ENCODE assay signal across 8 cellular contexts in genomic region chr3:9397331-9397910, GRCh38. TPM values are rescaled to one million over a fixed set of nuclear protein-coding genes. Genes with fewer than 3 reads are reported as not detected.
A peak's percentile ranks its signal among the peaks of the same experiment; 100 is the strongest.
DNase-seq lines count a peak whose midpoint lies in the region; TF ChIP-seq lines count a peak whose summit lies in the region.

A gene with protein sequence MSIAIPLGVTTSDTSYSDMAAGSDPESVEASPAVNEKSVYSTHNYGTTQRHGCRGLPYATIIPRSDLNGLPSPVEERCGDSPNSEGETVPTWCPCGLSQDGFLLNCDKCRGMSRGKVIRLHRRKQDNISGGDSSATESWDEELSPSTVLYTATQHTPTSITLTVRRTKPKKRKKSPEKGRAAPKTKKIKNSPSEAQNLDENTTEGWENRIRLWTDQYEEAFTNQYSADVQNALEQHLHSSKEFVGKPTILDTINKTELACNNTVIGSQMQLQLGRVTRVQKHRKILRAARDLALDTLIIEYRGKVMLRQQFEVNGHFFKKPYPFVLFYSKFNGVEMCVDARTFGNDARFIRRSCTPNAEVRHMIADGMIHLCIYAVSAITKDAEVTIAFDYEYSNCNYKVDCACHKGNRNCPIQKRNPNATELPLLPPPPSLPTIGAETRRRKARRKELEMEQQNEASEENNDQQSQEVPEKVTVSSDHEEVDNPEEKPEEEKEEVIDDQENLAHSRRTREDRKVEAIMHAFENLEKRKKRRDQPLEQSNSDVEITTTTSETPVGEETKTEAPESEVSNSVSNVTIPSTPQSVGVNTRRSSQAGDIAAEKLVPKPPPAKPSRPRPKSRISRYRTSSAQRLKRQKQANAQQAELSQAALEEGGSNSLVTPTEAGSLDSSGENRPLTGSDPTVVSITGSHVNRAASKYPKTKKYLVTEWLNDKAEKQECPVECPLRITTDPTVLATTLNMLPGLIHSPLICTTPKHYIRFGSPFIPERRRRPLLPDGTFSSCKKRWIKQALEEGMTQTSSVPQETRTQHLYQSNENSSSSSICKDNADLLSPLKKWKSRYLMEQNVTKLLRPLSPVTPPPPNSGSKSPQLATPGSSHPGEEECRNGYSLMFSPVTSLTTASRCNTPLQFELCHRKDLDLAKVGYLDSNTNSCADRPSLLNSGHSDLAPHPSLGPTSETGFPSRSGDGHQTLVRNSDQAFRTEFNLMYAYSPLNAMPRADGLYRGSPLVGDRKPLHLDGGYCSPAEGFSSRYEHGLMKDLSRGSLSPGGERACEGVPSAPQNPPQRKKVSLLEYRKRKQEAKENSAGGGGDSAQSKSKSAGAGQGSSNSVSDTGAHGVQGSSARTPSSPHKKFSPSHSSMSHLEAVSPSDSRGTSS (N-terminal part only) (plus strand): TSS chr3:9397615. CDS start chr3:9428939, 31,324 bp downstream.

- peaks cover 12% of the 10 kb centered on the region for H3K27me3 Mint-ChIP-seq in HFFc6 (ENCODE audit: insufficient read depth)

- peak; percentile 98 for DNase-seq in GM06990 (ENCODE audit: extremely low read depth, insufficient read length)
- DNase-seq in HFFc6 = peak; percentile 96
- DNase-seq in NAMALWA (ENCODE audit: low spot score) = peak; percentile 96
- peak; percentile 95 for DNase-seq in SK-N-SH
- DNase-seq in activated naive CD4-positive, alpha-beta T cell treated with anti-CD3 and anti-CD28 coated beads, Interleukin-2, amount 50 U/mL, for 16 hours = peak; percentile 99
- peak; percentile 99 for DNase-seq in germinal center (ENCODE audit: low spot score)
- DNase-seq in non-pigmented ciliary epithelial cell (ENCODE audit: low read depth) = peak; percentile 67
- peak; percentile 95 for DNase-seq in superior temporal gyrus (ENCODE audit: extremely low spot score)

- peaks cover 39% of the 10 kb centered on the region for H3K36me3 Mint-ChIP-seq in HFFc6 (ENCODE audit: low read depth)

- H3K79me2 ChIP-seq in SK-N-SH (ENCODE audit: insufficient read depth) = peaks cover 87% of the 10 kb centered on the region

- peak within 1 kb of the TSS; percentile 99 for H3K27ac Mint-ChIP-seq in HFFc6

- H3K9ac ChIP-seq in SK-N-SH = peak within 1 kb of the TSS; percentile 100

- H2AFZ ChIP-seq in SK-N-SH (ENCODE audit: low read depth) = no peak within 1 kb of the TSS

- peak within 1 kb of the TSS; percentile 94 for H3K4me2 ChIP-seq in SK-N-SH

- H3K4me3 Mint-ChIP-seq in HFFc6 = peak within 1 kb of the TSS; percentile 99

- CTCF ChIA-PET in SK-N-SH (lab: Yijun Ruan, JAX) = interaction anchor here (2.3 kb wide), 1 partner anchor 44 kb away, joined by 8 read pairs; no protein-coding TSS in a partner anchor

- TF ChIP-seq RAD21 in SK-N-SH (IDR thresholded peaks at IDR 0.05; ENCODE audit: low read length) = no peak

- peaks cover 76% of the 10 kb centered on the region for H4K20me1 ChIP-seq in SK-N-SH (ENCODE audit: insufficient read depth)

- peak within 1 kb of the TSS; percentile 92 for H3K4me3 ChIP-seq in GM06990 (replicated peaks; ENCODE audit: low read depth, low read length)
- H3K4me3 ChIP-seq in SK-N-SH (ENCODE audit: low read depth in 2 of 2, low read length in 1 of 2) = peak within 1 kb of the TSS; percentile 98

- H3K9me3 ChIP-seq in SK-N-SH = no peaks in the 10 kb centered on the region

- H3F3A ChIP-seq in SK-N-SH (replicated peaks; ENCODE audit: insufficient read depth) = peaks cover 53% of the 10 kb centered on the region

- peaks cover 65% of the 10 kb centered on the region for H3K4me1 Mint-ChIP-seq in HFFc6 (ENCODE audit: low read depth)

- 10% methylated on average over 2 of the region's 64 CpGs for WGBS in SK-N-SH (ENCODE audit: low lambda C conversion rate)

- 0 out of 4 replicates have a peak, but pooled peaks of 1 of the 2 experiments have one; percentile 2 for TF ChIP-seq EP300 in SK-N-SH (IDR thresholded peaks at IDR 0.05; ENCODE audit: borderline replicate concordance in 1 of 2, low read depth in 1 of 2, low read length in 1 of 2)

- TF ChIP-seq CTCF in GM06990 (IDR thresholded peaks at IDR 0.05; ENCODE audit: insufficient read depth, low read length, poor library complexity, severe bottlenecking) (no peak), HFFc6 (IDR thresholded peaks at IDR 0.05) (no peak), SK-N-SH (IDR thresholded peaks at IDR 0.05) (no peak)

- H3K4me1 ChIP-seq in SK-N-SH (ENCODE audit: control insufficient read depth in 1 of 2, insufficient read depth in 2 of 2, low read depth in 1 of 2, low read length in 1 of 2) = peaks cover 30 to 40% of the 10 kb centered on the region in 2 experiments; a peak in 3 of 4 replicates

- no peaks in the 10 kb centered on the region for H3K9me2 ChIP-seq in SK-N-SH

- POLR2A ChIA-PET in SK-N-SH (lab: Yijun Ruan, JAX) = interaction anchor here (0.6 to 3.5 kb wide), 13 partner anchors 8 to 614 kb away, joined by 3 to 39 read pairs (median 3); partner anchors contain the start of gene THUMPD3

- no peaks in the 10 kb centered on the region for H3K9me3 Mint-ChIP-seq in HFFc6

- H3K27me3 ChIP-seq in GM06990 (replicated peaks; ENCODE audit: control insufficient read depth, insufficient read depth, low read length) (no peaks in the 10 kb centered on the region), SK-N-SH (ENCODE audit: insufficient read depth) (no peaks in the 10 kb centered on the region)

- H3K36me3 ChIP-seq in GM06990 (ENCODE audit: control insufficient read depth, insufficient read depth, low read length) (peaks cover 1% of the 10 kb centered on the region; the same call in 1 of the 2 replicates), SK-N-SH (replicated peaks in 1 of 2; ENCODE audit: control insufficient read depth in 1 of 2, insufficient read depth in 2 of 2, low read length in 1 of 2) (peaks cover 30 to 31% of the 10 kb centered on the region in 2 experiments)

- peak within 1 kb of the TSS; percentile 99 for H3K27ac ChIP-seq in SK-N-SH (ENCODE audit: low read depth in 2 of 2, low read length in 1 of 2)

TF ChIP-seq in SK-N-SH, 30 proteins besides CTCF, POLR2A, EP300 and RAD21 (continues in another document):
- TF ChIP-seq REST (IDR thresholded peaks at IDR 0.05; ENCODE audit: low read depth, low read length) = peak; percentile 65; the same call in 1 of the 2 replicates
- 0 out of 2 replicates have a peak, but pooled peaks have one; percentile 21 for TF ChIP-seq NRF1 (IDR thresholded peaks at IDR 0.05; ENCODE audit: low read depth, low read length)
- TF ChIP-seq YY1 (IDR thresholded peaks at IDR 0.05; ENCODE audit: low read depth) = peak; percentile 5; the same call in 1 of the 2 replicates
- no peak for TF ChIP-seq USF2 (IDR thresholded peaks at IDR 0.05; ENCODE audit: borderline replicate concordance, low read depth, low read length)
- TF ChIP-seq, protein P1, sequence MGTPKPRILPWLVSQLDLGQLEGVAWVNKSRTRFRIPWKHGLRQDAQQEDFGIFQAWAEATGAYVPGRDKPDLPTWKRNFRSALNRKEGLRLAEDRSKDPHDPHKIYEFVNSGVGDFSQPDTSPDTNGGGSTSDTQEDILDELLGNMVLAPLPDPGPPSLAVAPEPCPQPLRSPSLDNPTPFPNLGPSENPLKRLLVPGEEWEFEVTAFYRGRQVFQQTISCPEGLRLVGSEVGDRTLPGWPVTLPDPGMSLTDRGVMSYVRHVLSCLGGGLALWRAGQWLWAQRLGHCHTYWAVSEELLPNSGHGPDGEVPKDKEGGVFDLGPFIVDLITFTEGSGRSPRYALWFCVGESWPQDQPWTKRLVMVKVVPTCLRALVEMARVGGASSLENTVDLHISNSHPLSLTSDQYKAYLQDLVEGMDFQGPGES (IDR thresholded peaks at IDR 0.05; ENCODE audit: low read depth, low read length) = peak; percentile 30; the same call in 1 of the 2 replicates
- TF ChIP-seq POLR2AphosphoS5 (IDR thresholded peaks at IDR 0.05; ENCODE audit: low read depth, low read length) = peak; percentile 96
- TF ChIP-seq, protein P2, sequence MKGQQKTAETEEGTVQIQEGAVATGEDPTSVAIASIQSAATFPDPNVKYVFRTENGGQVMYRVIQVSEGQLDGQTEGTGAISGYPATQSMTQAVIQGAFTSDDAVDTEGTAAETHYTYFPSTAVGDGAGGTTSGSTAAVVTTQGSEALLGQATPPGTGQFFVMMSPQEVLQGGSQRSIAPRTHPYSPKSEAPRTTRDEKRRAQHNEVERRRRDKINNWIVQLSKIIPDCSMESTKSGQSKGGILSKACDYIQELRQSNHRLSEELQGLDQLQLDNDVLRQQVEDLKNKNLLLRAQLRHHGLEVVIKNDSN (IDR thresholded peaks at IDR 0.05; ENCODE audit: borderline replicate concordance, low read depth) = no peak

RNA-seq across cellular contexts. Expression of the gene that starts here (rescaled TPM):
- total RNA-seq in HFFc6 (2021; fragmentation: NEBNext Ultra II Directional; extraction: Animal tissue kit (Norgen Biotek cat#: 25700)) = 10 to 100 TPM; 62.0 to 74.6 (median 67.4) TPM
- polyA plus RNA-seq in SK-N-SH (2012; rRNA removed) = 32.3 and 39.5 TPM in 2 replicates
- 29.8 and 30.6 TPM in 2 replicates for polyA plus RNA-seq in SK-N-SH (2012; cell fraction: cytosol; rRNA removed)
- polyA plus RNA-seq in SK-N-SH (2012; cell fraction: nucleus; rRNA removed) = 105 and 136 TPM in 2 replicates

Comparison
In these comparisons a context has a peak if more than half of its experiments do, and no peak if none do; other contexts are left out.
1. Peak in every context shown above with its lines: DNase-seq, H3K4me3 ChIP-seq and H3K27ac ChIP-seq.